ENCODE assay signal across 26 cellular contexts in the genomic region with DNA sequence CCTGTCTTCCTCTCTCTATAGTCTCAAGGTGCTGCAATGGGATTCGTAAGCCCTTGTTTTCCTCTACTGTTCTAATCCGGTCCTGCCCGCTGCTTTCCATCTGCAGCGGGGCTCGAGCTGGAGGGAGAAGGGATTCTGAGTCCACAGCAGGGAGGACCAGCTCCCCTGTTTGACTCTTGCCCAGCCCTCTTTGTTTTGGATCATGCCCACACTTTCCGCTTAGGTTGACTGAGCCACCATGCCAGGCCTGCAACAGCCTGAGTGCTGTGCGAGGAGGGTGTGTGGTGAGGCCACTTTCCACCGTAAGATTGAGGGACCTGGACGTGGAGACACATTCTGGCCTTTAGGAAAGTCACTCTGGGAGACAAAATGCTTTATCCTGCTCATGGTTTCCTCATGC.
"Had no signal": no experiment of that assay in that cellular context is flagged by ENCODE, and none has a peak within 500 bp of the region (broad histone marks: within the 10 kb centered on the region; RNA-seq: fewer than 3 reads in every experiment).

No MANE protein-coding gene starts in this region.

- H3K4me1 Mint-ChIP-seq: mesothelial cell of epicardium, naive B cell, natural killer cell had no signal

- H3K9me3 ChIP-seq: left lung, lower lobe of right lung, pancreas, prostate gland, stomach, testis, thyroid gland, transverse colon, upper lobe of left lung, vagina had no signal

- H3K4me1 ChIP-seq: left lung, lower lobe of right lung, pancreas, prostate gland, stomach, testis, thyroid gland, transverse colon, upper lobe of left lung, vagina had no signal

- H3K9me3 Mint-ChIP-seq: mesothelial cell of epicardium; naive B cell; natural killer cell; nephron progenitor cell; stimulated activated naive B cell treated with anti-CD40 and anti-IgM and Interleukin-4, amounts not matched to agents 10 μg/mL and 1 μg/mL and 100 μg/mL, for 72 hours had no signal

- H3K4me3 Mint-ChIP-seq: mesothelial cell of epicardium; naive B cell; natural killer cell; nephron progenitor cell; stimulated activated naive B cell treated with anti-CD40 and anti-IgM and Interleukin-4, amounts not matched to agents 10 μg/mL and 1 μg/mL and 100 μg/mL, for 72 hours had no signal

- H3K27ac ChIP-seq: left lung, lower lobe of right lung, pancreas, prostate gland, stomach, testis, thyroid gland, transverse colon, upper lobe of left lung, vagina had no signal

- H3K27ac Mint-ChIP-seq: mesothelial cell of epicardium, natural killer cell, nephron progenitor cell had no signal

- H3K4me3 ChIP-seq: left lung, lower lobe of right lung, pancreas, prostate gland, smooth muscle cell, stomach, testis, thyroid gland, transverse colon, upper lobe of left lung, vagina had no signal

- ATAC-seq: left colon; left lung; lower lobe of right lung; natural killer cell; pancreas; right cardiac atrium; stimulated activated naive B cell treated with anti-CD40 and anti-IgM and Interleukin-4, amounts not matched to agents 10 μg/mL and 1 μg/mL and 100 μg/mL, for 72 hours; stimulated activated naive CD8-positive, alpha-beta T cell treated with anti-CD3 and anti-CD28 coated beads, Interleukin-15, Interleukin-2, amounts not matched to agents 100 U/mL and 50 U/mL, for 24 hours had no signal

- DNase-seq: hippocampal formation; kidney; left colon; left lung; lower lobe of right lung; mammary epithelial cell; mesenchymal stem cell; naive B cell; natural killer cell; nephron progenitor cell; pancreas; retina; right cardiac atrium; stimulated activated CD4-positive, alpha-beta T cell treated with anti-CD3 and anti-CD28 coated beads, Interleukin-1b, Interleukin-23, amount 100 ng/mL, for 48 hours; stimulated activated CD4-positive, alpha-beta T cell treated with anti-CD3 and anti-CD28 coated beads, Interleukin-4, amount 100 ng/mL, for 1 hour; stimulated activated naive B cell treated with anti-CD40 and anti-IgM and Interleukin-4, amounts not matched to agents 10 μg/mL and 1 μg/mL and 100 μg/mL, for 72 hours; stimulated activated naive CD8-positive, alpha-beta T cell treated with anti-CD3 and anti-CD28 coated beads, Interleukin-15, Interleukin-2, amounts not matched to agents 100 U/mL and 50 U/mL, for 24 hours; stomach; testis; thyroid gland; transverse colon; upper lobe of left lung had no signal

- H3K27me3 ChIP-seq: left lung, pancreas, stomach, testis, thyroid gland, transverse colon, upper lobe of left lung, vagina had no signal

- H3K36me3 Mint-ChIP-seq: natural killer cell had no signal

- H3K27me3 Mint-ChIP-seq: naive B cell; stimulated activated naive B cell treated with anti-CD40 and anti-IgM and Interleukin-4, amounts not matched to agents 10 μg/mL and 1 μg/mL and 100 μg/mL, for 72 hours had no signal
